Comparison of ENCODE assay signal across 10 cellular contexts in genomic region chr11:130428271-130428670, GRCh38. TPM values are rescaled to one million over a fixed set of nuclear protein-coding genes. Genes with fewer than 3 reads are reported as not detected.
DNase-seq lines count a peak whose midpoint lies in the region; ATAC-seq, FAIRE-seq and TF ChIP-seq lines count a peak whose summit lies in the region.
"Had no signal": no experiment of that assay in that cellular context is flagged by ENCODE, and none has a peak within 500 bp of the region (broad histone marks: within the 10 kb centered on the region; RNA-seq: fewer than 3 reads in every experiment).

Gene ADAMTS8 (minus strand): TSS chr11:130428609. CDS start chr11:130428286, 323 bp downstream.

- no peak within 1 kb of the TSS for H3K9ac ChIP-seq in GM12878 (ENCODE audit: control insufficient read depth, insufficient read depth, low read length)

- intact Hi-C loops in activated CD4-positive, alpha-beta T cell treated with anti-CD3 and anti-CD28 coated beads, Interleukin-2, amount 10 ng/mL, durations not matched to agents 24 days and 14 days (cut with micrococcal nuclease) = no loop called here
- intact Hi-C loops in GM12878 (cut with micrococcal nuclease; ENCODE audit: unreplicated experiment) = no loop called here

- SMC1A ChIA-PET in GM12878 (lab: Charles Lee; ENCODE audit: uncharacterized antibody, unreplicated experiment) = no interaction called here

- no peaks in the 10 kb centered on the region for H3K9me3 ChIP-seq in GM12878 (replicated peaks; ENCODE audit: control insufficient read depth, insufficient read depth, low read length)
- no peaks in the 10 kb centered on the region for H3K9me3 ChIP-seq in lung (ENCODE audit: control insufficient read depth in 2 of 2, insufficient read depth in 1 of 2, low read length in 1 of 2)

- no peaks in the 10 kb centered on the region for H3K4me1 ChIP-seq in GM12878 (ENCODE audit: control insufficient read depth, insufficient read depth, low read length)
- H3K4me1 ChIP-seq in lung (ENCODE audit: control insufficient read depth in 2 of 2, insufficient read depth in 2 of 2, low read length in 2 of 2) = peaks cover 0 to 6% of the 10 kb centered on the region in 2 donors

- CTCF ChIA-PET in GM12878 (lab: Yijun Ruan, JAX) = interaction anchor here (8.2 kb wide), 1 partner anchor 434 kb away, joined by 295 read pairs; no protein-coding TSS in a partner anchor

- no peaks in the 10 kb centered on the region for H3K36me3 ChIP-seq in GM12878 (ENCODE audit: control insufficient read depth in 2 of 2, insufficient read depth in 2 of 2, low read length in 1 of 2)
- H3K36me3 ChIP-seq in lung (ENCODE audit: control insufficient read depth in 2 of 2, insufficient read depth in 2 of 2, low read length in 2 of 2) = no peaks in the 10 kb centered on the region

- peaks cover 15% of the 10 kb centered on the region in 2 experiments for H3K27me3 ChIP-seq in GM12878 (replicated peaks in 1 of 2; ENCODE audit: control insufficient read depth in 2 of 2, insufficient read depth in 2 of 2, low read length in 1 of 2)
- H3K27me3 ChIP-seq in lung (ENCODE audit: control insufficient read depth, insufficient read depth) = no peaks in the 10 kb centered on the region

- in situ Hi-C loops in GM12878 (cut with MboI) = loop anchor here (10.0 kb wide), 1 partner anchor 213 kb away; no protein-coding TSS in a partner anchor

- TF ChIP-seq CTCF in GM12878 (IDR thresholded peaks at IDR 0.05 in 2 of 3, conservative IDR thresholded peaks at IDR 0.05 in 1 of 3; ENCODE audit: control insufficient read depth in 2 of 3, extremely low read depth in 1 of 3, insufficient read depth in 1 of 3, low read depth in 3 of 3, low read length in 3 of 3) (no peak), lung (IDR thresholded peaks at IDR 0.05; ENCODE audit: control extremely low read depth, extremely low read depth) (no peak), type B pancreatic cell (conservative IDR thresholded peaks at IDR 0.05) (no peak)

- FAIRE-seq in GM12878 (lab: Jason Lieb, UNC) = no peak

- no peaks in the 10 kb centered on the region; the same call in 1 of the 2 replicates for H4K20me1 ChIP-seq in GM12878 (ENCODE audit: control insufficient read depth, insufficient read depth)

- RAD21 ChIA-PET in GM12878 (lab: Charles Lee; ENCODE audit: unreplicated experiment) = interaction anchor here (7.3 kb wide), 1 partner anchor 432 kb away, joined by 132 read pairs; no protein-coding TSS in a partner anchor

- TF ChIP-seq POLR2A in GM12878 (IDR thresholded peaks at IDR 0.05; ENCODE audit: low read depth, low read length) = no peak

- no peak within 1 kb of the TSS for H3K27ac ChIP-seq in GM12878 (ENCODE audit: control insufficient read depth, insufficient read depth)
- peak within 1 kb of the TSS in 1 of 2 donors; percentile 55 for H3K27ac ChIP-seq in lung (ENCODE audit: low read depth in 1 of 2, low read length in 1 of 2)

- TF ChIP-seq RAD21 in GM12878 (IDR thresholded peaks at IDR 0.05; ENCODE audit: insufficient read depth, low read depth, low read length) = no peak

- peaks cover 62% of the 10 kb centered on the region for H3K27me3 Mint-ChIP-seq in activated CD4-positive, alpha-beta T cell treated with anti-CD3 and anti-CD28 coated beads, Interleukin-2, amount 10 ng/mL, durations not matched to agents 24 days and 14 days
- peaks cover 67% of the 10 kb centered on the region for H3K27me3 Mint-ChIP-seq in type B pancreatic cell

- H2AFZ ChIP-seq in GM12878 (ENCODE audit: control insufficient read depth, low read depth, low read length) = no peak within 1 kb of the TSS

- 0% methylated on average over 14 of the region's 52 CpGs for WGBS in GM12878 (ENCODE audit: insufficient coverage, insufficient replicate concordance, low lambda C conversion rate, missing lambda C conversion rate)
- WGBS in lung, 2 donors = 0 to 1% methylated on average over 18 to 52 of the region's 52 CpGs

- ATAC-seq in GM12878 = no peak
- ATAC-seq in lung (ENCODE audit: insufficient read depth, low FRiP score) = no peak

- peak within 1 kb of the TSS; percentile 20 for H3K27ac Mint-ChIP-seq in activated CD4-positive, alpha-beta T cell treated with anti-CD3 and anti-CD28 coated beads, Interleukin-2, amount 10 ng/mL, durations not matched to agents 24 days and 14 days
- H3K27ac Mint-ChIP-seq in type B pancreatic cell = peak within 1 kb of the TSS; percentile 18

- no peak for TF ChIP-seq EP300 in GM12878 (IDR thresholded peaks at IDR 0.05; ENCODE audit: borderline replicate concordance in 1 of 2, control insufficient read depth in 1 of 2, low read depth in 2 of 2, low read length in 2 of 2)

- POLR2A ChIA-PET in GM12878 (lab: Charles Lee) = no interaction called here

- no peaks in the 10 kb centered on the region for H3K79me2 ChIP-seq in GM12878 (ENCODE audit: control insufficient read depth, insufficient read depth, low read length)

- peak within 1 kb of the TSS; percentile 70 for H3K4me3 Mint-ChIP-seq in activated CD4-positive, alpha-beta T cell treated with anti-CD3 and anti-CD28 coated beads, Interleukin-2, amount 10 ng/mL, durations not matched to agents 24 days and 14 days
- peak within 1 kb of the TSS; percentile 85 for H3K4me3 Mint-ChIP-seq in type B pancreatic cell

- no TSS peak for BruUV-seq in GM12878 (replicated peaks; lab: Mats Ljungman, UMichigan)

- H3K4me1 Mint-ChIP-seq in activated CD4-positive, alpha-beta T cell treated with anti-CD3 and anti-CD28 coated beads, Interleukin-2, amount 10 ng/mL, durations not matched to agents 24 days and 14 days = peaks cover 5% of the 10 kb centered on the region
- H3K4me1 Mint-ChIP-seq in type B pancreatic cell (ENCODE audit: unreplicated experiment) = peaks cover 13% of the 10 kb centered on the region

- no peak for DNase-seq in activated CD4-positive, alpha-beta T cell treated with anti-CD3 and anti-CD28 coated beads, Interleukin-2, amount 10 ng/mL, durations not matched to agents 24 days and 14 days
- no peak for DNase-seq in activated CD4-positive, alpha-beta T cell treated with anti-CD3 and anti-CD28 coated beads, Interleukin-2, amount 50 U/mL, for 48 hours
- DNase-seq in GM12878 (ENCODE audit: low read depth, low spot score) (no peak), lung (ENCODE audit: low spot score) (no peak), type B pancreatic cell (ENCODE audit: extremely low spot score, unreplicated experiment) (no peak), NCI-H2081 treated with DMSO at 0.1 percent for 48 hours (lab: John Stamatoyannopoulos, UW) (no peak), OCI-M2 (lab: John Stamatoyannopoulos, UW; ENCODE audit: unreplicated experiment) (no peak)
- no peak for DNase-seq in activated naive CD4-positive, alpha-beta T cell (lab: John Stamatoyannopoulos, UW)
- DNase-seq: DND-41 had no signal

- H3K9me3 Mint-ChIP-seq in activated CD4-positive, alpha-beta T cell treated with anti-CD3 and anti-CD28 coated beads, Interleukin-2, amount 10 ng/mL, durations not matched to agents 24 days and 14 days = no peaks in the 10 kb centered on the region
- H3K9me3 Mint-ChIP-seq in type B pancreatic cell = no peaks in the 10 kb centered on the region

- H3K4me3 ChIP-seq in GM12878 (no peak within 1 kb of the TSS), lung (peak within 1 kb of the TSS; percentile 53)

- no peaks in the 10 kb centered on the region for H3K36me3 Mint-ChIP-seq in activated CD4-positive, alpha-beta T cell treated with anti-CD3 and anti-CD28 coated beads, Interleukin-2, amount 10 ng/mL, durations not matched to agents 24 days and 14 days (ENCODE audit: low read depth)
- no peaks in the 10 kb centered on the region for H3K36me3 Mint-ChIP-seq in type B pancreatic cell

- no peak within 1 kb of the TSS for H3K4me2 ChIP-seq in GM12878 (ENCODE audit: control insufficient read depth, insufficient read depth)

TF ChIP-seq in GM12878, 131 proteins besides CTCF, POLR2A, EP300 and RAD21:
- TF ChIP-seq SP1 (IDR thresholded peaks at IDR 0.05; ENCODE audit: low read depth, low read length) (no peak), ESRRA (IDR thresholded peaks at IDR 0.05; ENCODE audit: low read length) (no peak), SUZ12 (IDR thresholded peaks at IDR 0.05; ENCODE audit: unreplicated experiment) (peak; percentile 6), GATAD2B (conservative IDR thresholded peaks at IDR 0.05; ENCODE audit: low read depth) (no peak)

RNA-seq across cellular contexts. Expression of gene ADAMTS8, which starts in this region (rescaled TPM):
- total RNA-seq in activated CD4-positive, alpha-beta T cell treated with anti-CD3 and anti-CD28 coated beads, Interleukin-2, amount 10 ng/mL, durations not matched to agents 24 days and 14 days = not detected in 2 replicates
- total RNA-seq in GM12878 (2013; cell fraction: nucleolus; rRNA removed) = not detected in 2 replicates
- total RNA-seq in GM12878 (2014; rRNA removed) (not detected in 2 replicates), GM12878 (2014; rRNA removed; fragmentation: Illumina TruSeq; extraction: Trizol) (not detected in 2 replicates), GM12878 (2021) (not detected in 2 replicates), lung (10 to 100 TPM; 11.3 to 47.7 TPM), type B pancreatic cell (ENCODE audit: low replicate concordance) (0.10 and 4.8 TPM in 2 replicates)
- polyA plus RNA-seq in GM12878 (2011; ENCODE audit: low read depth) = not detected
- polyA plus RNA-seq in GM12878 (2011; rRNA removed) (not detected in 2 replicates), GM12878 (2014; fragmentation: Illumina TruSeq; extraction: Trizol) (not detected in 2 replicates), GM12878 (2014; fragmentation: Nextera tagmentation; extraction: Ambion mirVana) (not detected), GM12878 (2014; rRNA removed) (not detected in 2 replicates), GM12878 (2016; fragmentation: Nextera tagmentation; extraction: Ambion mirVana) (not detected), lung (10 to 100 TPM; 18.3 to 25.9 TPM)
- not detected in 2 replicates for polyA plus RNA-seq in GM12878 (2011; cell fraction: cytosol; rRNA removed)
- polyA plus RNA-seq in GM12878 (2011; cell fraction: nucleus; rRNA removed) = not detected in 2 replicates
- polyA plus RNA-seq in GM12878 (2012) = not detected in 2 replicates
- polyA minus RNA-seq in GM12878 (2011; rRNA and poly(A)+ RNA removed) = not detected in 2 replicates
- polyA minus RNA-seq in GM12878 (2011; cell fraction: cytosol; rRNA and poly(A)+ RNA removed) = not detected in 2 replicates
- not detected in 2 replicates for polyA minus RNA-seq in GM12878 (2011; cell fraction: nucleus; rRNA and poly(A)+ RNA removed)
- total RNA-seq: lung microvascular endothelial cell had no signal

Comparison
In these comparisons a context has a peak if more than half of its experiments do, and no peak if none do; other contexts are left out.
1. RNA of gene ADAMTS8 (polyA plus RNA-seq): 18.3 to 25.9 TPM in lung; not detected in GM12878; every median in the first group is over 10 times any median in the second.